Comparison of ENCODE assay signal across 25 cellular contexts in genomic region chr3:158085358-158085757, GRCh38. TPM values are rescaled to one million over a fixed set of nuclear protein-coding genes. Genes with fewer than 3 reads are reported as not detected.
"Had no signal": no experiment of that assay in that cellular context is flagged by ENCODE, and none has a peak within 500 bp of the region (broad histone marks: within the 10 kb centered on the region; RNA-seq: fewer than 3 reads in every experiment).

No MANE protein-coding gene starts in this region.

- H3K27ac ChIP-seq: heart right ventricle, parathyroid adenoma, prostate gland, spleen, tibial artery, upper lobe of left lung, uterus had no signal

- H3K4me3 Mint-ChIP-seq: dendritic cell treated with granulocyte-macrophage colony-stimulating factor and Interleukin-4, amounts not matched to agents 40 ng/mL and 50 ng/mL, for 4 days; effector memory CD8-positive, alpha-beta T cell; naive B cell; nephron progenitor cell; stimulated activated memory B cell treated with anti-CD40 and anti-IgM and Interleukin-4, amounts not matched to agents 10 μg/mL and 1 μg/mL and 100 μg/mL, for 72 hours; stimulated activated naive CD8-positive, alpha-beta T cell treated with anti-CD3 and anti-CD28 coated beads, Interleukin-15, Interleukin-2, amounts not matched to agents 100 ng/mL and 50 ng/mL, for 24 hours had no signal

- H3K9me3 ChIP-seq: heart right ventricle, prostate gland, spleen, tibial artery, upper lobe of left lung, uterus had no signal

- H3K9ac ChIP-seq: parathyroid adenoma had no signal

- H3K79me2 ChIP-seq: parathyroid adenoma had no signal

- H3K4me3 ChIP-seq: heart right ventricle, prostate gland, spleen, tibial artery, upper lobe of left lung, uterus had no signal

- H3K4me1 ChIP-seq: heart right ventricle, parathyroid adenoma, prostate gland, spleen, tibial artery, upper lobe of left lung, uterus had no signal

- H3K4me1 Mint-ChIP-seq: naive B cell; nephron progenitor cell; stimulated activated memory B cell treated with anti-CD40 and anti-IgM and Interleukin-4, amounts not matched to agents 10 μg/mL and 1 μg/mL and 100 μg/mL, for 72 hours had no signal

- FAIRE-seq: colon, frontal cortex, islet of Langerhans had no signal

- H2AFZ ChIP-seq: parathyroid adenoma had no signal

- H3K27me3 ChIP-seq: tibial artery, upper lobe of left lung had no signal

- ATAC-seq: effector memory CD8-positive, alpha-beta T cell; heart right ventricle; left lobe of liver; sciatic nerve; stimulated activated memory B cell treated with anti-CD40 and anti-IgM and Interleukin-4, amounts not matched to agents 10 μg/mL and 1 μg/mL and 100 μg/mL, for 72 hours had no signal

- DNase-seq: effector memory CD8-positive, alpha-beta T cell; erythroblast; heart right ventricle; hypothalamus; naive B cell; nephron progenitor cell; spleen; stimulated activated CD4-positive, alpha-beta T cell treated with anti-CD3 and anti-CD28 coated beads, Interleukin-15, amount 100 ng/mL, for 24 hours; stimulated activated CD4-positive, alpha-beta T cell treated with anti-CD3 and anti-CD28 coated beads, Interleukin-1b, Interleukin-23, amount 100 ng/mL, for 48 hours; stimulated activated CD4-positive, alpha-beta T cell treated with anti-CD3 and anti-CD28 coated beads, Interleukin-4, amount 100 ng/mL, for 24 hours; tibial artery; upper lobe of left lung; uterus had no signal

- H3K9me3 Mint-ChIP-seq: dendritic cell treated with granulocyte-macrophage colony-stimulating factor and Interleukin-4, amounts not matched to agents 40 ng/mL and 50 ng/mL, for 4 days; effector memory CD8-positive, alpha-beta T cell; naive B cell; nephron progenitor cell; stimulated activated memory B cell treated with anti-CD40 and anti-IgM and Interleukin-4, amounts not matched to agents 10 μg/mL and 1 μg/mL and 100 μg/mL, for 72 hours; stimulated activated naive CD8-positive, alpha-beta T cell treated with anti-CD3 and anti-CD28 coated beads, Interleukin-15, Interleukin-2, amounts not matched to agents 100 ng/mL and 50 ng/mL, for 24 hours had no signal

- H3K36me3 Mint-ChIP-seq: naive B cell; stimulated activated memory B cell treated with anti-CD40 and anti-IgM and Interleukin-4, amounts not matched to agents 10 μg/mL and 1 μg/mL and 100 μg/mL, for 72 hours had no signal

- H3K36me3 ChIP-seq: heart right ventricle, prostate gland, spleen, tibial artery, upper lobe of left lung, uterus had no signal

- H3K27ac Mint-ChIP-seq: dendritic cell treated with granulocyte-macrophage colony-stimulating factor and Interleukin-4, amounts not matched to agents 40 ng/mL and 50 ng/mL, for 4 days; effector memory CD8-positive, alpha-beta T cell; naive B cell; nephron progenitor cell; stimulated activated memory B cell treated with anti-CD40 and anti-IgM and Interleukin-4, amounts not matched to agents 10 μg/mL and 1 μg/mL and 100 μg/mL, for 72 hours; stimulated activated naive CD8-positive, alpha-beta T cell treated with anti-CD3 and anti-CD28 coated beads, Interleukin-15, Interleukin-2, amounts not matched to agents 100 ng/mL and 50 ng/mL, for 24 hours had no signal

RNA-seq across cellular contexts. Expression of gene SHOX2, which starts 20.9 kb away (rescaled TPM):
- total RNA-seq: frontal cortex, glomerular endothelial cell, left lobe of liver, temporal lobe had no signal
